22 cellular contexts compared by ENCODE assay signal in the genomic region with DNA sequence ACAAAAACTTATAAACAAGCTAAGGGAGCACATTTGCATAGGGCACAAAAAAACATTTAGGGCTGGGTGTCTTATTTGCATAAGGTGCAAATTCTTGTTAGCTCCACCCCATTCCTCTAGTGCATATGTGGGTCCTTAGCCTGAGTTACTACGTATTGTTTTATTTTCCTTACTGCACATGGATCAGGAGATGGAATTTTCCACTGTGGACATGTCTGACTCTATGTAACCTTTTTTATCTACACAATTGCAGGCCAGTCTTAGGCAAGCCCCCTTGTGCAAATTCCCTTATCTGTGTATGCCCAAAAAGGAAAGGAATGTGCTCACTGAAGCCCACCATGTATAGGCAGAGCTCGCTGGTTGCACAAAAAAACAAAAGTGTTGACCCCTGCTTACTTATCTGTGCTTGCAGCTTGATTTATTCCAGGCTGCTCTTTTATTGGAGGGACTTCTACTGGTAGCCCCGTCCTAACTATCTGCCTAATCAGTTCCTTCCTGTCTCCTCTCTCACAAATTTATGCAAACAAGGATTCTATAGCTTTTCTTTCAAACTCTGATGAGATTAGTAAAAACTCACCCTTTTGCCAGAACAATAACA.
"Had no signal": no experiment of that assay in that cellular context is flagged by ENCODE, and none has a peak within 500 bp of the region (broad histone marks: within the 10 kb centered on the region; RNA-seq: fewer than 3 reads in every experiment).

No MANE protein-coding gene starts in this region.

- H3K27me3 ChIP-seq: brain microvascular endothelial cell had no signal

- H3K36me3 ChIP-seq: brain microvascular endothelial cell had no signal

- H3K27ac ChIP-seq: brain microvascular endothelial cell, PC-9 had no signal

- H3K4me3 ChIP-seq: PC-9 had no signal

- ATAC-seq: activated CD8-positive, alpha-beta memory T cell treated with anti-CD3 and anti-CD28 coated beads, Interleukin-2, amount 10 ng/mL, durations not matched to agents 7 days and 5 days; activated T-cell treated with anti-CD3 and anti-CD28 coated beads, Interleukin-2, amount 50 U/mL, for 4 hours; activated T-helper 17 cell treated with anti-CD3 and anti-CD28 coated beads, Interleukin-2, amount 50 U/mL, for 72 hours; T-helper 17 cell had no signal

- DNase-seq: activated B cell treated with CpG ODN at 0.5 μM for 24 hours; activated CD4-positive, alpha-beta T cell treated with anti-CD3 and anti-CD28 coated beads for 1 hour; activated CD4-positive, alpha-beta T cell treated with anti-CD3 and anti-CD28 coated beads, Interleukin-2, amount 10 ng/mL, durations not matched to agents 24 days and 14 days; activated CD4-positive, alpha-beta T cell treated with anti-CD3 and anti-CD28 coated beads, Interleukin-2, amount 50 U/mL, for 48 hours; activated CD8-positive, alpha-beta memory T cell treated with anti-CD3 and anti-CD28 coated beads, Interleukin-2, amount 10 ng/mL, durations not matched to agents 7 days and 5 days; activated gamma-delta T cell; activated naive CD4-positive, alpha-beta T cell treated with anti-CD3 and anti-CD28 coated beads for 36 hours; activated T-cell treated with anti-CD3 and anti-CD28 coated beads, Interleukin-2, amount 50 U/mL, for 4 hours; amygdala; brain microvascular endothelial cell; caudate nucleus; NCI-H1048; NCI-H146; NCI-H187 treated with DMSO at 0.1 percent for 48 hours; NCI-H2081 treated with DMSO at 0.1 percent for 48 hours; NCI-H446; NCI-H524; PC-9; SIG-M5; T-helper 17 cell; T-helper 9 cell had no signal
